15 cellular contexts compared by ENCODE assay signal in genomic region chr13:23617551-23618014, GRCh38. TPM values are rescaled to one million over a fixed set of nuclear protein-coding genes. Genes with fewer than 3 reads are reported as not detected.
DNase-seq lines count a peak whose midpoint lies in the region; ATAC-seq and TF ChIP-seq lines count a peak whose summit lies in the region.
"Had no signal": no experiment of that assay in that cellular context is flagged by ENCODE, and none has a peak within 500 bp of the region (broad histone marks: within the 10 kb centered on the region; RNA-seq: fewer than 3 reads in every experiment).

No MANE protein-coding gene starts in this region.

- peak; percentile 14 for ATAC-seq in left lung
- ATAC-seq in GM18909 (IDR thresholded peaks at IDR 0.05; ENCODE audit: poor library complexity, unreplicated experiment) = no peak
- ATAC-seq: activated naive CD4-positive, alpha-beta T cell treated with anti-CD3 and anti-CD28 coated beads, Interleukin-2, amount 50 U/mL, for 72 hours had no signal

- peaks cover 30% of the 10 kb centered on the region for H3K4me1 ChIP-seq in HUES48 (ENCODE audit: control insufficient read depth, insufficient read depth, low read length)
- H3K4me1 ChIP-seq in left lung = peaks cover 0 to 7% of the 10 kb centered on the region in 2 donors
- H3K4me1 ChIP-seq in MM.1S (ENCODE audit: low read length) = no peaks in the 10 kb centered on the region
- peaks cover 27% of the 10 kb centered on the region for H3K4me1 ChIP-seq in HAP-1
- no peaks in the 10 kb centered on the region for H3K4me1 ChIP-seq in suprapubic skin

- H3F3A ChIP-seq in MM.1S (ENCODE audit: insufficient read depth, low read length) = no peaks in the 10 kb centered on the region

- TF ChIP-seq EP300 in suprapubic skin (IDR thresholded peaks at IDR 0.05) = no peak

- H3K36me3 ChIP-seq in HUES48 (ENCODE audit: control insufficient read depth, insufficient read depth, low read length) = no peaks in the 10 kb centered on the region
- H3K36me3 ChIP-seq in left lung = no peaks in the 10 kb centered on the region
- no peaks in the 10 kb centered on the region for H3K36me3 ChIP-seq in MM.1S (replicated peaks; ENCODE audit: insufficient read depth, low read length)
- no peaks in the 10 kb centered on the region for H3K36me3 ChIP-seq in HAP-1 (replicated peaks)
- H3K36me3 ChIP-seq in suprapubic skin = peaks cover 3% of the 10 kb centered on the region

- H3K9me3 ChIP-seq in HUES48 (ENCODE audit: control insufficient read depth, insufficient read depth, low read length) (no peaks in the 10 kb centered on the region), left lung (no peaks in the 10 kb centered on the region), MM.1S (replicated peaks; ENCODE audit: insufficient read depth, low read length) (no peaks in the 10 kb centered on the region), HAP-1 (no peaks in the 10 kb centered on the region), suprapubic skin (no peaks in the 10 kb centered on the region)

- H3K9me2 ChIP-seq in MM.1S (replicated peaks; ENCODE audit: insufficient read depth, low read length) = no peaks in the 10 kb centered on the region

- no peaks in the 10 kb centered on the region for H4K20me1 ChIP-seq in MM.1S (ENCODE audit: insufficient read depth, low read length)

- no peak overlapping the region for H3K4me2 ChIP-seq in MM.1S (ENCODE audit: low read depth, low read length)

- TF ChIP-seq CTCF in cardiac fibroblast (IDR thresholded peaks at IDR 0.05; ENCODE audit: low read depth, low read length) (no peak), left lung (IDR thresholded peaks at IDR 0.05) (no peak), MM.1S (IDR thresholded peaks at IDR 0.05; ENCODE audit: low read length) (no peak), suprapubic skin (IDR thresholded peaks at IDR 0.05) (no peak)

- in situ Hi-C loops in ACHN (cut with HindIII; ENCODE audit: low pct_ligation_motif_present, low pct_unique_long_range_greater_than_20kb, low sequenced_read_pairs) (no loop called here), HAP-1 (cut with MboI; ENCODE audit: low sequenced_read_pairs) (no loop called here)

- H3K9ac ChIP-seq in HUES48 (ENCODE audit: low read depth, low read length) = no peak overlapping the region
- no peak overlapping the region for H3K9ac ChIP-seq in MM.1S (ENCODE audit: low read length)

- H3K79me2 ChIP-seq in MM.1S (ENCODE audit: low read length) = no peaks in the 10 kb centered on the region

- WGBS in suprapubic skin = 48% methylated on average over 3 of the region's 3 CpGs

- no peak overlapping the region for H2AFZ ChIP-seq in MM.1S (ENCODE audit: low read length)

- no peak for TF ChIP-seq POLR2A in suprapubic skin (IDR thresholded peaks at IDR 0.05)

- intact Hi-C loops in left lung (cut with DNase I) = no loop called here

- peak; percentile 39 for DNase-seq in ACHN
- DNase-seq in cardiac fibroblast (ENCODE audit: low read depth in 2 of 2) = peak; percentile 64 to 68
- no peak for DNase-seq in left lung
- DNase-seq in MM.1S = no peak
- no peak for DNase-seq in HAP-1 (ENCODE audit: low spot score in 2 of 2)
- DNase-seq in suprapubic skin (ENCODE audit: low spot score in 2 of 2) = no peak
- DNase-seq: NCI-H69, SIG-M5, small intestine had no signal

- H3K4me3 ChIP-seq in HUES48 (ENCODE audit: low read depth, low read length) (no peak overlapping the region), cardiac fibroblast (replicated peaks in 1 of 2; ENCODE audit: low read depth in 2 of 2, low read length in 2 of 2) (no peak overlapping the region), left lung (no peak overlapping the region), MM.1S (ENCODE audit: low read length) (no peak overlapping the region), HAP-1 (no peak overlapping the region), suprapubic skin (no peak overlapping the region)

- H3K27me3 ChIP-seq in HUES48 (ENCODE audit: control insufficient read depth, insufficient read depth, low read length) (no peaks in the 10 kb centered on the region), left lung (no peaks in the 10 kb centered on the region), MM.1S (replicated peaks; ENCODE audit: insufficient read depth, low read length) (no peaks in the 10 kb centered on the region), HAP-1 (ENCODE audit: low read depth) (no peaks in the 10 kb centered on the region), suprapubic skin (no peaks in the 10 kb centered on the region)

- H3K27ac ChIP-seq in HUES48 (ENCODE audit: low read depth, low read length) (peak overlapping the region; percentile 16), left lung (no peak overlapping the region), MM.1S (ENCODE audit: low read length) (no peak overlapping the region), suprapubic skin (no peak overlapping the region)
- H3K27ac ChIP-seq: VCaP had no signal

RNA-seq across cellular contexts. Expression of gene TNFRSF19, which starts 47.4 kb away (rescaled TPM):
- total RNA-seq in left lung (10 to 100 TPM; 28.1 to 52.1 TPM), suprapubic skin (100 to 1,000 TPM in 1 of 4 donors, 10 to 100 TPM in 3; 74.6 to 100 (median 78.5) TPM)
- total RNA-seq: activated naive CD4-positive, alpha-beta T cell treated with anti-CD3 and anti-CD28 coated beads, Interleukin-2, amount 50 U/mL, for 72 hours; B cell; HT-29 had no signal

Comparison
In these comparisons a context has a peak if more than half of its experiments do, and no peak if none do; other contexts are left out.
1. DNase-seq: peak in ACHN (single experiment) and cardiac fibroblast (2 of 2); none in left lung (0 of 2), MM.1S (single experiment), HAP-1 (0 of 2) and suprapubic skin (0 of 2).